In the genomic region with DNA sequence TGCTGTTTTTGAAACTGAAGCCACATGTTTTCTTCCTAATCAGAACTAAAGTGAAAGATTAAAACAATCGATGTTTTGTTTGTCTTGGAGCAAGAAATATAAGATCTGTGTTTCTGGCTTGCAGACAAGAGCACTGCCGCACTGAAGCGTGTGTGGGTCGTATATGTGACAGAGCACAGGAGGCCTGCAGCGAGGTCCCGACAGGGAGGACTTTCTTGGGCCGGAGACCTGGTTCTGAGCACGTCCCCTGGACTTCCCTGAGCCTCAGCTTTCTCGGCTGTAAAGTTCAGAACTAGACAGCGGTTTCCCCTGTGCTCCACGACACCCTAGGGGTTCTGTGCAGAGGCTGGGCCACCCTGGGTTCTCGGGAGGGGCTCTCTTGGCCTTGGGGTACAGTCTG, we compare ENCODE assay signal across 24 cellular contexts.
DNase-seq lines count a peak whose midpoint lies in the region; ATAC-seq and TF ChIP-seq lines count a peak whose summit lies in the region.
"Had no signal": no experiment of that assay in that cellular context is flagged by ENCODE, and none has a peak within 500 bp of the region (broad histone marks: within the 10 kb centered on the region; RNA-seq: fewer than 3 reads in every experiment).

No MANE protein-coding gene starts in this region.

- POLR2A ChIA-PET in A673 (lab: Charles Lee; ENCODE audit: low non-redundant PET): interaction anchor here (0.6 kb wide), 1 partner anchor 444 kb away, joined by 10 read pairs; no protein-coding TSS in a partner anchor

- no peaks in the 10 kb centered on the region for H4K20me1 ChIP-seq in osteoblast (ENCODE audit: insufficient read depth, low read length)

- TF ChIP-seq CTCF in A673 (conservative IDR thresholded peaks at IDR 0.05; ENCODE audit: low read depth, low read length) (no peak), osteoblast (IDR thresholded peaks at IDR 0.05; ENCODE audit: extremely low read depth, low read depth, low read length) (no peak)

- intact Hi-C loops in A673 (cut with micrococcal nuclease; ENCODE audit: unreplicated experiment): no loop called here

- in situ Hi-C loops in SK-MEL-5 (cut with HindIII; ENCODE audit: low pct_unique_long_range_greater_than_20kb, low sequenced_read_pairs): no loop called here

- H3K9me3 ChIP-seq in A673 (ENCODE audit: low read depth, low read length, poor library complexity, severe bottlenecking) (peaks cover 10% of the 10 kb centered on the region), osteoblast (ENCODE audit: low read depth, low read length) (no peaks in the 10 kb centered on the region)
- H3K9me3 ChIP-seq: ovary, right lobe of liver, uterus had no signal

- H3K36me3 ChIP-seq in A673 (ENCODE audit: insufficient read depth, low read length, poor library complexity, severe bottlenecking) (no peaks in the 10 kb centered on the region), osteoblast (ENCODE audit: insufficient read depth, low read length) (no peaks in the 10 kb centered on the region)
- H3K36me3 ChIP-seq: HAP-1, ovary, right lobe of liver, uterus had no signal

- no peak for ATAC-seq in GM21528 (IDR thresholded peaks at IDR 0.05; ENCODE audit: low FRiP score, unreplicated experiment)
- ATAC-seq: naive thymus-derived CD8-positive, alpha-beta T cell had no signal

- no TSS peak for BruUV-seq in A673 (replicated peaks; lab: Mats Ljungman, UMichigan)

- no peak for DNase-seq in A673 (ENCODE audit: low spot score)
- peak; percentile 9 for DNase-seq in SK-MEL-5 (ENCODE audit: low read depth, low spot score)
- no peak for DNase-seq in osteoblast (ENCODE audit: insufficient read length, low spot score, missing footprints)
- no peak for DNase-seq in SW 1271 (lab: John Stamatoyannopoulos, UW)
- DNase-seq in RKO (ENCODE audit: low spot score): no peak
- no peak for DNase-seq in DMS153 (lab: John Stamatoyannopoulos, UW)
- DNase-seq: activated CD4-positive, alpha-beta T cell treated with anti-CD3 and anti-CD28 coated beads for 48 hours; activated naive CD4-positive, alpha-beta T cell treated with anti-CD3 and anti-CD28 coated beads, Interleukin-2, amount 50 U/mL, for 16 hours; glutamatergic neuron; kidney glomerular epithelial cell; MM.1S; naive thymus-derived CD8-positive, alpha-beta T cell; NCI-H1417 treated with DMSO at 0.1 percent for 48 hours; NCI-H69; ovary; right lobe of liver; stimulated activated CD4-positive, alpha-beta T cell treated with anti-CD3 and anti-CD28 coated beads, Interleukin-15, amount 100 ng/mL, for 24 hours; stimulated activated CD8-positive, alpha-beta memory T cell treated with anti-CD3 and anti-CD28 coated beads, Interleukin-4, amount 100 ng/mL, for 48 hours; T-helper 1 cell; uterus had no signal

- no peaks in the 10 kb centered on the region for H3K27me3 ChIP-seq in A673 (replicated peaks; ENCODE audit: insufficient read depth, low read depth, low read length, poor library complexity)
- no peaks in the 10 kb centered on the region for H3K27me3 ChIP-seq in osteoblast (ENCODE audit: insufficient read depth, low read length)
- H3K27me3 ChIP-seq: BLaER1 treated with 17β-estradiol and CSF1 and Interleukin-3, amounts not matched to agents 10 nM and 100 nM; ovary; right lobe of liver; uterus had no signal

- peak overlapping the region; percentile 37 for H3K27ac ChIP-seq in A673 (ENCODE audit: low read depth, low read length, poor library complexity, severe bottlenecking)
- H3K27ac ChIP-seq in cingulate gyrus (ENCODE audit: low read depth, low read length): peak overlapping the region; percentile 32
- no peak overlapping the region for H3K27ac ChIP-seq in osteoblast (ENCODE audit: low read depth, low read length)
- H3K27ac ChIP-seq: ovary, uterus had no signal

- CTCF ChIA-PET in A673 (lab: Charles Lee): no interaction called here

- H3K4me2 ChIP-seq in osteoblast (ENCODE audit: insufficient read depth, low read length): no peak overlapping the region

- H3K4me3 ChIP-seq in A673 (ENCODE audit: low read depth, low read length, poor library complexity, severe bottlenecking) (no peak overlapping the region), osteoblast (ENCODE audit: insufficient read depth, low read length) (no peak overlapping the region)
- H3K4me3 ChIP-seq: BLaER1 treated with 17β-estradiol and CSF1 and Interleukin-3, amounts not matched to agents 10 nM and 100 nM; HAP-1; ovary; right lobe of liver; uterus had no signal

- peak overlapping the region; percentile 73 for H2AFZ ChIP-seq in osteoblast (ENCODE audit: low read length)

- no peaks in the 10 kb centered on the region for H3K79me2 ChIP-seq in osteoblast (ENCODE audit: insufficient read depth, low read length)

- H3K4me1 ChIP-seq in A673 (ENCODE audit: insufficient read depth, low read length, poor library complexity, severe bottlenecking) (peaks cover 5% of the 10 kb centered on the region), osteoblast (ENCODE audit: insufficient read depth, low read length) (peaks cover 25% of the 10 kb centered on the region)
